In the genomic region with DNA sequence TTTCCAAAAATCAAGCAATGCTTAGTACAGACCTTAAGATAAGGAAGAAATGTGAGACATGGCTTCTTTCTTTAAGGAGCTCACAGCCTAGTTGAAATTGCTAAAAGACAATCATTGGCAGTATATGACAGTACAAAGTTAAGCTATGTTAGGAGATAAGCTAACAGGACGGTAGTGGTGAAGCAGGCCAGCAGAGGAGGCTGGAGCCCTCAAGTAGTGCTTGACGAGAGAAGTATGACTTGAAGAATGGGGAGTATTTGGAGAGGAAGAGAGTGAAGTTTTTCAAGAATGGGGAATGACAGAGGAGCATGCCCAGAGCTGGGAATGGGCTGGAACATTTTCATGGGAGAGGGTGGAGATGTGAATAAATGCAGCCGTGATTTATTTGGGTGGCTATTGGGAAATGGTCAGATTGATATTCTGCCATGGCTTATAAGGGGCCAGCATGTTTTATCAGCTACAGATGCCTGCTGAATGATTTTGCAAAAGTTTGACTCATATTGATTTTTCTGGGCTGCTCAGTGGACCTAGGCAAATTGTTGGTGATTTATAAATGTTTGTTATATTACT, we compare ENCODE assay signal across 9 cellular contexts. TPM values are rescaled to one million over a fixed set of nuclear protein-coding genes. Genes with fewer than 3 reads are reported as not detected.
DNase-seq lines count a peak whose midpoint lies in the region; ATAC-seq and TF ChIP-seq lines count a peak whose summit lies in the region.
"Had no signal": no experiment of that assay in that cellular context is flagged by ENCODE, and none has a peak within 500 bp of the region (broad histone marks: within the 10 kb centered on the region; RNA-seq: fewer than 3 reads in every experiment).

No MANE protein-coding gene starts in this region.

- in situ Hi-C loops in transverse colon (cut with MboI; ENCODE audit: low pct_ligation_motif_present in 1 of 4, low pct_unique_long_range_greater_than_20kb in 1 of 4, low sequenced_read_pairs in 3 of 4), result no loop called here

- peaks cover 0 to 3% of the 10 kb centered on the region in 2 donors for H3K36me3 ChIP-seq in duodenal mucosa (ENCODE audit: control insufficient read depth in 1 of 2, insufficient read depth in 2 of 2, low read length in 2 of 2)
- H3K36me3 ChIP-seq in right lobe of liver, result no peaks in the 10 kb centered on the region
- H3K36me3 ChIP-seq in transverse colon, result no peaks in the 10 kb centered on the region

- H3K4me1 ChIP-seq in duodenal mucosa (ENCODE audit: control insufficient read depth in 1 of 2, insufficient read depth in 2 of 2, low read length in 2 of 2) (peaks cover 30 to 43% of the 10 kb centered on the region in 2 donors), right lobe of liver (peaks cover 0 to 59% (median 19%) of the 10 kb centered on the region in 4 donors), transverse colon (peaks cover 19 to 59% (median 49%) of the 10 kb centered on the region in 4 donors)

- DNase-seq in NCI-H69 (lab: John Stamatoyannopoulos, UW) (peak; percentile 58), right lobe of liver (peak in 2 of 3 donors; percentile 22 to 49), transverse colon (peak; percentile 60), NCI-H2196 (lab: John Stamatoyannopoulos, UW; ENCODE audit: unreplicated experiment) (no peak)
- DNase-seq: activated gamma-delta T cell had no signal

- no peak for TF ChIP-seq EP300 in transverse colon (IDR thresholded peaks at IDR 0.05; ENCODE audit: low read depth)

- TF ChIP-seq CTCF in right lobe of liver (IDR thresholded peaks at IDR 0.05) (no peak), transverse colon (IDR thresholded peaks at IDR 0.05) (peak in 3 of 5 experiments; percentile 18 to 67 (median 30))

- H3K9ac ChIP-seq in duodenal mucosa (ENCODE audit: low read depth in 1 of 2, low read length in 2 of 2), result peak overlapping the region in 1 of 2 donors; percentile 10

- intact Hi-C loops in right lobe of liver (cut with DNase I), result loop anchor here in 1 of 2 donors (5.0 kb wide), 1 partner anchor 41 kb away; a partner anchor contains a TSS
- intact Hi-C loops in transverse colon (cut with DNase I; ENCODE audit: low total_unique reads), result loop anchor here (10.0 kb wide), 1 partner anchor 66 kb away; no protein-coding TSS in a partner anchor

- peak overlapping the region; percentile 3 for H3K27ac ChIP-seq in duodenal mucosa (ENCODE audit: low read depth, low read length)
- H3K27ac ChIP-seq in right lobe of liver, result peak overlapping the region; percentile 75 to 94 (median 86)
- H3K27ac ChIP-seq in transverse colon, result peak overlapping the region; percentile 79 to 84 (median 81)

- H3K4me3 ChIP-seq in duodenal mucosa (ENCODE audit: low read depth in 1 of 2, low read length in 2 of 2), result no peak overlapping the region
- peak overlapping the region in 2 of 3 donors; percentile 6 to 7 for H3K4me3 ChIP-seq in right lobe of liver
- H3K4me3 ChIP-seq in transverse colon, result no peak overlapping the region

- peak; percentile 52 for TF ChIP-seq POLR2A in right lobe of liver (IDR thresholded peaks at IDR 0.05)
- no peak for TF ChIP-seq POLR2A in transverse colon (IDR thresholded peaks at IDR 0.05)

- ATAC-seq in right lobe of liver, result peak; percentile 38 to 51 (median 41)
- no peak for ATAC-seq in HG03095 (IDR thresholded peaks at IDR 0.05; ENCODE audit: unreplicated experiment)
- ATAC-seq in HG03139 (IDR thresholded peaks at IDR 0.05; ENCODE audit: unreplicated experiment), result no peak
- ATAC-seq: natural killer cell treated with Interleukin-12 subunit alpha and Interleukin-12 subunit beta and Interleukin-15 and Interleukin-18, amount 100 ng/mL, for 72 hours had no signal

- 18% methylated on average over 3 of the region's 3 CpGs for WGBS in right lobe of liver (ENCODE audit: insufficient coverage, low coverage, low lambda C conversion rate, missing lambda C conversion rate)
- WGBS in transverse colon (ENCODE audit: low coverage in 1 of 2), 2 donors, result 20 to 37% methylated on average over 2 to 3 of the region's 3 CpGs

- H3K9me3 ChIP-seq in duodenal mucosa (ENCODE audit: control insufficient read depth in 1 of 2, low read length in 2 of 2), result no peaks in the 10 kb centered on the region
- no peaks in the 10 kb centered on the region for H3K9me3 ChIP-seq in right lobe of liver
- H3K9me3 ChIP-seq in transverse colon, result no peaks in the 10 kb centered on the region

- no peaks in the 10 kb centered on the region for H3K27me3 ChIP-seq in duodenal mucosa (ENCODE audit: control insufficient read depth in 1 of 2, insufficient read depth in 2 of 2, low read length in 2 of 2)
- no peaks in the 10 kb centered on the region for H3K27me3 ChIP-seq in right lobe of liver
- H3K27me3 ChIP-seq in transverse colon, result no peaks in the 10 kb centered on the region

RNA-seq across cellular contexts. Expression of a gene that starts 43.7 kb away (rescaled TPM):
- 10 to 100 TPM in 5 of 6 experiments, 1 to 10 TPM in 1; 9.6 to 38.0 (median 18.8) TPM for total RNA-seq in right lobe of liver
- 10 to 100 TPM; 19.1 to 50.0 (median 34.5) TPM for total RNA-seq in transverse colon
- total RNA-seq: natural killer cell treated with Interleukin-12 subunit alpha and Interleukin-12 subunit beta and Interleukin-15 and Interleukin-18, amount 100 ng/mL, for 72 hours had no signal

Comparison
In these comparisons a context has a peak if more than half of its experiments do, and no peak if none do; other contexts are left out.
1. H3K27ac ChIP-seq: peak in every context shown above with its lines; median percentile 86 in right lobe of liver; 81 in transverse colon; 3 in duodenal mucosa.
2. H3K4me3 ChIP-seq: peak in right lobe of liver (2 of 3); none in duodenal mucosa (0 of 2) and transverse colon (0 of 4).
3. ATAC-seq: peak in right lobe of liver (4 of 4); none in HG03095 (single experiment) and HG03139 (single experiment).
4. CTCF ChIP-seq: peak in transverse colon (3 of 5); none in right lobe of liver (0 of 4).